ENCODE assay signal across 11 cellular contexts in genomic region chr10:25522946-25523608, GRCh38.
A peak's percentile ranks its signal among the peaks of the same experiment; 100 is the strongest.
DNase-seq lines count a peak whose midpoint lies in the region; ATAC-seq and TF ChIP-seq lines count a peak whose summit lies in the region.
"Had no signal": no experiment of that assay in that cellular context is flagged by ENCODE, and none has a peak within 500 bp of the region (broad histone marks: within the 10 kb centered on the region; RNA-seq: fewer than 3 reads in every experiment).

No MANE protein-coding gene starts in this region.

- H3K27ac ChIP-seq in A673 (ENCODE audit: low read depth, low read length, poor library complexity, severe bottlenecking), result no peak overlapping the region
- no peak overlapping the region for H3K27ac ChIP-seq in HEK293 (ENCODE audit: extremely low read depth, low read depth, low read length)

- H3K4me1 ChIP-seq in A673 (ENCODE audit: insufficient read depth, low read length, poor library complexity, severe bottlenecking) (no peaks in the 10 kb centered on the region), HEK293 (ENCODE audit: control insufficient read depth, insufficient read depth, low read length) (no peaks in the 10 kb centered on the region)

- H3K36me3 Mint-ChIP-seq in activated naive CD4-positive, alpha-beta T cell treated with anti-CD3 and anti-CD28 coated beads, Interleukin-2, amount 50 U/mL, for 72 hours, result peaks cover 6 to 7% of the 10 kb centered on the region in 2 donors

- DNase-seq in A673 (ENCODE audit: low spot score) (peak; percentile 54), iPS DF 19.7 (ENCODE audit: low read depth, low spot score) (peak; percentile 60), left colon (no peak), left cardiac atrium (no peak), NCI-H2171 (lab: John Stamatoyannopoulos, UW) (no peak)
- DNase-seq in activated naive CD4-positive, alpha-beta T cell treated with anti-CD3 and anti-CD28 coated beads, Interleukin-2, amount 50 U/mL, for 72 hours (ENCODE audit: low spot score in 2 of 2), result no peak
- DNase-seq: activated B cell treated with CpG ODN at 0.5 μM for 24 hours; NCI-H1694 treated with DMSO at 0.1 percent for 48 hours; stimulated activated CD8-positive, alpha-beta memory T cell treated with anti-CD3 and anti-CD28 coated beads, Interleukin-4, amount 100 ng/mL, for 48 hours had no signal

- H3K9me3 Mint-ChIP-seq in activated naive CD4-positive, alpha-beta T cell treated with anti-CD3 and anti-CD28 coated beads, Interleukin-2, amount 50 U/mL, for 72 hours, result peaks cover 9 to 14% of the 10 kb centered on the region in 2 donors
- H3K9me3 Mint-ChIP-seq: activated B cell treated with CpG ODN at 0.5 μM for 24 hours had no signal

- H3K4me3 ChIP-seq in A673 (ENCODE audit: low read depth, low read length, poor library complexity, severe bottlenecking) (no peak overlapping the region), HEK293 (ENCODE audit: low read depth, low read length) (no peak overlapping the region)

- TF ChIP-seq CTCF in A673 (conservative IDR thresholded peaks at IDR 0.05; ENCODE audit: low read depth, low read length) (peak; percentile 58), HEK293 (tag by site-specific recombination; IDR thresholded peaks at IDR 0.05) (no peak)

- BruUV-seq in A673 (replicated peaks; lab: Mats Ljungman, UMichigan), result no TSS peak

- H3K9me3 ChIP-seq in A673 (ENCODE audit: low read depth, low read length, poor library complexity, severe bottlenecking) (no peaks in the 10 kb centered on the region), HEK293 (ENCODE audit: control insufficient read depth, insufficient read depth, low read depth, low read length) (no peaks in the 10 kb centered on the region)

- CTCF ChIA-PET in A673 (lab: Charles Lee) (no interaction called here), HEK293 (lab: Yijun Ruan, JAX) (interaction anchor here (0.7 to 3.4 kb wide), 11 partner anchors 8 to 766 kb away, joined by 3 to 17 read pairs (median 4); no protein-coding TSS in a partner anchor)

- no peaks in the 10 kb centered on the region for H3K27me3 ChIP-seq in A673 (replicated peaks; ENCODE audit: insufficient read depth, low read depth, low read length, poor library complexity)

- no peaks in the 10 kb centered on the region for H3K36me3 ChIP-seq in A673 (ENCODE audit: insufficient read depth, low read length, poor library complexity, severe bottlenecking)
- no peaks in the 10 kb centered on the region for H3K36me3 ChIP-seq in HEK293 (ENCODE audit: control insufficient read depth in 2 of 2, insufficient read depth in 1 of 2, low read length in 2 of 2)

- POLR2A ChIA-PET in A673 (lab: Charles Lee; ENCODE audit: low non-redundant PET) (no interaction called here), HEK293 (lab: Yijun Ruan, JAX) (no interaction called here)

- intact Hi-C loops in A673 (cut with micrococcal nuclease; ENCODE audit: unreplicated experiment), result no loop called here
- intact Hi-C loops in left colon (cut with DNase I, micrococcal nuclease), result no loop called here
- intact Hi-C loops in left cardiac atrium (cut with DNase I), result no loop called here

- ATAC-seq in SK-N-SH treated with all-trans-retinoic acid at 6 μM for 48 hours, result peak; percentile 89
- ATAC-seq in left colon, result no peak
- ATAC-seq in left cardiac atrium, result no peak
- no peak for ATAC-seq in activated naive CD4-positive, alpha-beta T cell treated with anti-CD3 and anti-CD28 coated beads, Interleukin-2, amount 50 U/mL, for 72 hours

- no peak overlapping the region for H3K27ac Mint-ChIP-seq in activated naive CD4-positive, alpha-beta T cell treated with anti-CD3 and anti-CD28 coated beads, Interleukin-2, amount 50 U/mL, for 72 hours
- H3K27ac Mint-ChIP-seq: activated B cell treated with CpG ODN at 0.5 μM for 24 hours had no signal

TF ChIP-seq in HEK293, 187 proteins besides CTCF, POLR2A, EP300 and RAD21:
- TF ChIP-seq ZNF23 (tag by site-specific recombination; IDR thresholded peaks at IDR 0.05; ENCODE audit: borderline replicate concordance), result no peak
- peak; percentile 54 for TF ChIP-seq ZNF654 (tag by site-specific recombination; IDR thresholded peaks at IDR 0.05; ENCODE audit: low read depth)

TF ChIP-seq in SK-N-SH treated with all-trans-retinoic acid at 6 μM for 48 hours, 23 proteins besides CTCF, POLR2A, EP300 and RAD21:
- TF ChIP-seq ZC3H10 (CRISPR knock-in tag; IDR thresholded peaks at IDR 0.05) (no peak), POU6F1 (CRISPR knock-in tag; IDR thresholded peaks at IDR 0.05; ENCODE audit: borderline replicate concordance, low read depth) (no peak), PATZ1 (CRISPR knock-in tag; IDR thresholded peaks at IDR 0.05; ENCODE audit: borderline replicate concordance) (no peak), OSR1 (CRISPR knock-in tag; IDR thresholded peaks at IDR 0.05) (no peak), TOX (CRISPR knock-in tag; IDR thresholded peaks at IDR 0.05; ENCODE audit: borderline replicate concordance) (no peak), ZNF8 (CRISPR knock-in tag; IDR thresholded peaks at IDR 0.05) (no peak), PPARA (CRISPR knock-in tag; IDR thresholded peaks at IDR 0.05; ENCODE audit: borderline replicate concordance) (no peak), RARB (CRISPR knock-in tag; IDR thresholded peaks at IDR 0.05) (no peak), ISL1 (CRISPR knock-in tag; IDR thresholded peaks at IDR 0.05) (no peak), SNAI2 (CRISPR knock-in tag; IDR thresholded peaks at IDR 0.05) (no peak), ZNF565 (CRISPR knock-in tag; conservative IDR thresholded peaks at IDR 0.05; ENCODE audit: low read depth) (no peak)

Comparison
In these comparisons a context has a peak if more than half of its experiments do, and no peak if none do; other contexts are left out.
1. DNase-seq: peak in A673 (single experiment) and iPS DF 19.7 (single experiment); none in left colon (0 of 2), left cardiac atrium (single experiment), NCI-H2171 (single experiment) and activated naive CD4-positive, alpha-beta T cell treated with anti-CD3 and anti-CD28 coated beads, Interleukin-2, amount 50 U/mL, for 72 hours (0 of 2).